3 cellular contexts compared by ENCODE assay signal in genomic region chr20:62269871-62270270, GRCh38.
A peak's percentile ranks its signal among the peaks of the same experiment; 100 is the strongest.
TF ChIP-seq lines count a peak whose summit lies in the region.

No MANE protein-coding gene starts in this region.

TF ChIP-seq in GM23338, 12 proteins besides CTCF, POLR2A, EP300 and RAD21 (continues in another document):
- TF ChIP-seq, protein P1, sequence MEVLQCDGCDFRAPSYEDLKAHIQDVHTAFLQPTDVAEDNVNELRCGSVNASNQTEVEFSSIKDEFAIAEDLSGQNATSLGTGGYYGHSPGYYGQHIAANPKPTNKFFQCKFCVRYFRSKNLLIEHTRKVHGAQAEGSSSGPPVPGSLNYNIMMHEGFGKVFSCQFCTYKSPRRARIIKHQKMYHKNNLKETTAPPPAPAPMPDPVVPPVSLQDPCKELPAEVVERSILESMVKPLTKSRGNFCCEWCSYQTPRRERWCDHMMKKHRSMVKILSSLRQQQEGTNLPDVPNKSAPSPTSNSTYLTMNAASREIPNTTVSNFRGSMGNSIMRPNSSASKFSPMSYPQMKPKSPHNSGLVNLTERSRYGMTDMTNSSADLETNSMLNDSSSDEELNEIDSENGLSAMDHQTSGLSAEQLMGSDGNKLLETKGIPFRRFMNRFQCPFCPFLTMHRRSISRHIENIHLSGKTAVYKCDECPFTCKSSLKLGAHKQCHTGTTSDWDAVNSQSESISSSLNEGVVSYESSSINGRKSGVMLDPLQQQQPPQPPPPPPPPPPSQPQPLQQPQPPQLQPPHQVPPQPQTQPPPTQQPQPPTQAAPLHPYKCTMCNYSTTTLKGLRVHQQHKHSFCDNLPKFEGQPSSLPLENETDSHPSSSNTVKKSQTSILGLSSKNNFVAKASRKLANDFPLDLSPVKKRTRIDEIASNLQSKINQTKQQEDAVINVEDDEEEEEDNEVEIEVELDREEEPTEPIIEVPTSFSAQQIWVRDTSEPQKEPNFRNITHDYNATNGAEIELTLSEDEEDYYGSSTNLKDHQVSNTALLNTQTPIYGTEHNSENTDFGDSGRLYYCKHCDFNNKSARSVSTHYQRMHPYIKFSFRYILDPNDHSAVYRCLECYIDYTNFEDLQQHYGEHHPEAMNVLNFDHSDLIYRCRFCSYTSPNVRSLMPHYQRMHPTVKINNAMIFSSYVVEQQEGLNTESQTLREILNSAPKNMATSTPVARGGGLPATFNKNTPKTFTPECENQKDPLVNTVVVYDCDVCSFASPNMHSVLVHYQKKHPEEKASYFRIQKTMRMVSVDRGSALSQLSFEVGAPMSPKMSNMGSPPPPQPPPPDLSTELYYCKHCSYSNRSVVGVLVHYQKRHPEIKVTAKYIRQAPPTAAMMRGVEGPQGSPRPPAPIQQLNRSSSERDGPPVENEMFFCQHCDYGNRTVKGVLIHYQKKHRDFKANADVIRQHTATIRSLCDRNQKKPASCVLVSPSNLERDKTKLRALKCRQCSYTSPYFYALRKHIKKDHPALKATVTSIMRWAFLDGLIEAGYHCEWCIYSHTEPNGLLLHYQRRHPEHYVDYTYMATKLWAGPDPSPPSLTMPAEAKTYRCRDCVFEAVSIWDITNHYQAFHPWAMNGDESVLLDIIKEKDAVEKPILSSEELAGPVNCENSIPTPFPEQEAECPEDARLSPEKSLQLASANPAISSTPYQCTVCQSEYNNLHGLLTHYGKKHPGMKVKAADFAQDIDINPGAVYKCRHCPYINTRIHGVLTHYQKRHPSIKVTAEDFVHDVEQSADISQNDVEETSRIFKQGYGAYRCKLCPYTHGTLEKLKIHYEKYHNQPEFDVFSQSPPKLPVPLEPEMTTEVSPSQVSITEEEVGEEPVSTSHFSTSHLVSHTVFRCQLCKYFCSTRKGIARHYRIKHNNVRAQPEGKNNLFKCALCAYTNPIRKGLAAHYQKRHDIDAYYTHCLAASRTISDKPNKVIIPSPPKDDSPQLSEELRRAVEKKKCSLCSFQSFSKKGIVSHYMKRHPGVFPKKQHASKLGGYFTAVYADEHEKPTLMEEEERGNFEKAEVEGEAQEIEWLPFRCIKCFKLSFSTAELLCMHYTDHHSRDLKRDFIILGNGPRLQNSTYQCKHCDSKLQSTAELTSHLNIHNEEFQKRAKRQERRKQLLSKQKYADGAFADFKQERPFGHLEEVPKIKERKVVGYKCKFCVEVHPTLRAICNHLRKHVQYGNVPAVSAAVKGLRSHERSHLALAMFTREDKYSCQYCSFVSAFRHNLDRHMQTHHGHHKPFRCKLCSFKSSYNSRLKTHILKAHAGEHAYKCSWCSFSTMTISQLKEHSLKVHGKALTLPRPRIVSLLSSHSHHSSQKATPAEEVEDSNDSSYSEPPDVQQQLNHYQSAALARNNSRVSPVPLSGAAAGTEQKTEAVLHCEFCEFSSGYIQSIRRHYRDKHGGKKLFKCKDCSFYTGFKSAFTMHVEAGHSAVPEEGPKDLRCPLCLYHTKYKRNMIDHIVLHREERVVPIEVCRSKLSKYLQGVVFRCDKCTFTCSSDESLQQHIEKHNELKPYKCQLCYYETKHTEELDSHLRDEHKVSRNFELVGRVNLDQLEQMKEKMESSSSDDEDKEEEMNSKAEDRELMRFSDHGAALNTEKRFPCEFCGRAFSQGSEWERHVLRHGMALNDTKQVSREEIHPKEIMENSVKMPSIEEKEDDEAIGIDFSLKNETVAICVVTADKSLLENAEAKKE (CRISPR knock-in tag; IDR thresholded peaks at IDR 0.05): no peak
- TF ChIP-seq POLR2AphosphoS5 (IDR thresholded peaks at IDR 0.05; ENCODE audit: low read depth) (no peak), STAT1 (IDR thresholded peaks at IDR 0.05; ENCODE audit: unreplicated experiment) (no peak)

TF ChIP-seq in WTC11, 78 proteins besides CTCF, POLR2A, EP300 and RAD21 (continues in another document):
- no peak for TF ChIP-seq HMGA2 (CRISPR knock-in tag; IDR thresholded peaks at IDR 0.05)
- no peak for TF ChIP-seq PRRX2 (CRISPR knock-in tag; IDR thresholded peaks at IDR 0.05)
- TF ChIP-seq, protein P2, sequence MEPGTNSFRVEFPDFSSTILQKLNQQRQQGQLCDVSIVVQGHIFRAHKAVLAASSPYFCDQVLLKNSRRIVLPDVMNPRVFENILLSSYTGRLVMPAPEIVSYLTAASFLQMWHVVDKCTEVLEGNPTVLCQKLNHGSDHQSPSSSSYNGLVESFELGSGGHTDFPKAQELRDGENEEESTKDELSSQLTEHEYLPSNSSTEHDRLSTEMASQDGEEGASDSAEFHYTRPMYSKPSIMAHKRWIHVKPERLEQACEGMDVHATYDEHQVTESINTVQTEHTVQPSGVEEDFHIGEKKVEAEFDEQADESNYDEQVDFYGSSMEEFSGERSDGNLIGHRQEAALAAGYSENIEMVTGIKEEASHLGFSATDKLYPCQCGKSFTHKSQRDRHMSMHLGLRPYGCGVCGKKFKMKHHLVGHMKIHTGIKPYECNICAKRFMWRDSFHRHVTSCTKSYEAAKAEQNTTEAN (CRISPR knock-in tag; IDR thresholded peaks at IDR 0.05): no peak
- no peak for TF ChIP-seq ZSCAN18 (CRISPR knock-in tag; IDR thresholded peaks at IDR 0.05)
- no peak for TF ChIP-seq RELA (CRISPR knock-in tag; IDR thresholded peaks at IDR 0.05; ENCODE audit: borderline replicate concordance)
- TF ChIP-seq, protein P3, sequence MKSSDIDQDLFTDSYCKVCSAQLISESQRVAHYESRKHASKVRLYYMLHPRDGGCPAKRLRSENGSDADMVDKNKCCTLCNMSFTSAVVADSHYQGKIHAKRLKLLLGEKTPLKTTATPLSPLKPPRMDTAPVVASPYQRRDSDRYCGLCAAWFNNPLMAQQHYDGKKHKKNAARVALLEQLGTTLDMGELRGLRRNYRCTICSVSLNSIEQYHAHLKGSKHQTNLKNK (CRISPR knock-in tag; IDR thresholded peaks at IDR 0.05): no peak
- TF ChIP-seq, protein P4, sequence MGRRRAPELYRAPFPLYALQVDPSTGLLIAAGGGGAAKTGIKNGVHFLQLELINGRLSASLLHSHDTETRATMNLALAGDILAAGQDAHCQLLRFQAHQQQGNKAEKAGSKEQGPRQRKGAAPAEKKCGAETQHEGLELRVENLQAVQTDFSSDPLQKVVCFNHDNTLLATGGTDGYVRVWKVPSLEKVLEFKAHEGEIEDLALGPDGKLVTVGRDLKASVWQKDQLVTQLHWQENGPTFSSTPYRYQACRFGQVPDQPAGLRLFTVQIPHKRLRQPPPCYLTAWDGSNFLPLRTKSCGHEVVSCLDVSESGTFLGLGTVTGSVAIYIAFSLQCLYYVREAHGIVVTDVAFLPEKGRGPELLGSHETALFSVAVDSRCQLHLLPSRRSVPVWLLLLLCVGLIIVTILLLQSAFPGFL (CRISPR knock-in tag; IDR thresholded peaks at IDR 0.05; ENCODE audit: borderline replicate concordance): no peak
- no peak for TF ChIP-seq USF1 (CRISPR knock-in tag; IDR thresholded peaks at IDR 0.05)
- TF ChIP-seq FOXP1 (CRISPR knock-in tag; IDR thresholded peaks at IDR 0.05; ENCODE audit: borderline replicate concordance): no peak
- TF ChIP-seq ZNF232 (CRISPR knock-in tag; IDR thresholded peaks at IDR 0.05): no peak
- TF ChIP-seq NR2C2 (CRISPR knock-in tag; IDR thresholded peaks at IDR 0.05): no peak
- TF ChIP-seq CBFB (CRISPR knock-in tag; IDR thresholded peaks at IDR 0.05; ENCODE audit: low read depth): no peak

TF ChIP-seq in HepG2, 621 proteins besides CTCF, POLR2A, EP300 and RAD21:
- TF ChIP-seq, protein P5, sequence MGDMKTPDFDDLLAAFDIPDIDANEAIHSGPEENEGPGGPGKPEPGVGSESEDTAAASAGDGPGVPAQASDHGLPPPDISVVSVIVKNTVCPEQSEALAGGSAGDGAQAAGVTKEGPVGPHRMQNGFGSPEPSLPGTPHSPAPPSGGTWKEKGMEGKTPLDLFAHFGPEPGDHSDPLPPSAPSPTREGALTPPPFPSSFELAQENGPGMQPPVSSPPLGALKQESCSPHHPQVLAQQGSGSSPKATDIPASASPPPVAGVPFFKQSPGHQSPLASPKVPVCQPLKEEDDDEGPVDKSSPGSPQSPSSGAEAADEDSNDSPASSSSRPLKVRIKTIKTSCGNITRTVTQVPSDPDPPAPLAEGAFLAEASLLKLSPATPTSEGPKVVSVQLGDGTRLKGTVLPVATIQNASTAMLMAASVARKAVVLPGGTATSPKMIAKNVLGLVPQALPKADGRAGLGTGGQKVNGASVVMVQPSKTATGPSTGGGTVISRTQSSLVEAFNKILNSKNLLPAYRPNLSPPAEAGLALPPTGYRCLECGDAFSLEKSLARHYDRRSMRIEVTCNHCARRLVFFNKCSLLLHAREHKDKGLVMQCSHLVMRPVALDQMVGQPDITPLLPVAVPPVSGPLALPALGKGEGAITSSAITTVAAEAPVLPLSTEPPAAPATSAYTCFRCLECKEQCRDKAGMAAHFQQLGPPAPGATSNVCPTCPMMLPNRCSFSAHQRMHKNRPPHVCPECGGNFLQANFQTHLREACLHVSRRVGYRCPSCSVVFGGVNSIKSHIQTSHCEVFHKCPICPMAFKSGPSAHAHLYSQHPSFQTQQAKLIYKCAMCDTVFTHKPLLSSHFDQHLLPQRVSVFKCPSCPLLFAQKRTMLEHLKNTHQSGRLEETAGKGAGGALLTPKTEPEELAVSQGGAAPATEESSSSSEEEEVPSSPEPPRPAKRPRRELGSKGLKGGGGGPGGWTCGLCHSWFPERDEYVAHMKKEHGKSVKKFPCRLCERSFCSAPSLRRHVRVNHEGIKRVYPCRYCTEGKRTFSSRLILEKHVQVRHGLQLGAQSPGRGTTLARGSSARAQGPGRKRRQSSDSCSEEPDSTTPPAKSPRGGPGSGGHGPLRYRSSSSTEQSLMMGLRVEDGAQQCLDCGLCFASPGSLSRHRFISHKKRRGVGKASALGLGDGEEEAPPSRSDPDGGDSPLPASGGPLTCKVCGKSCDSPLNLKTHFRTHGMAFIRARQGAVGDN (CRISPR knock-in tag; IDR thresholded peaks at IDR 0.05): peak; percentile 27
- TF ChIP-seq STAT5B (CRISPR knock-in tag; IDR thresholded peaks at IDR 0.05): no peak
- TF ChIP-seq, protein P6, sequence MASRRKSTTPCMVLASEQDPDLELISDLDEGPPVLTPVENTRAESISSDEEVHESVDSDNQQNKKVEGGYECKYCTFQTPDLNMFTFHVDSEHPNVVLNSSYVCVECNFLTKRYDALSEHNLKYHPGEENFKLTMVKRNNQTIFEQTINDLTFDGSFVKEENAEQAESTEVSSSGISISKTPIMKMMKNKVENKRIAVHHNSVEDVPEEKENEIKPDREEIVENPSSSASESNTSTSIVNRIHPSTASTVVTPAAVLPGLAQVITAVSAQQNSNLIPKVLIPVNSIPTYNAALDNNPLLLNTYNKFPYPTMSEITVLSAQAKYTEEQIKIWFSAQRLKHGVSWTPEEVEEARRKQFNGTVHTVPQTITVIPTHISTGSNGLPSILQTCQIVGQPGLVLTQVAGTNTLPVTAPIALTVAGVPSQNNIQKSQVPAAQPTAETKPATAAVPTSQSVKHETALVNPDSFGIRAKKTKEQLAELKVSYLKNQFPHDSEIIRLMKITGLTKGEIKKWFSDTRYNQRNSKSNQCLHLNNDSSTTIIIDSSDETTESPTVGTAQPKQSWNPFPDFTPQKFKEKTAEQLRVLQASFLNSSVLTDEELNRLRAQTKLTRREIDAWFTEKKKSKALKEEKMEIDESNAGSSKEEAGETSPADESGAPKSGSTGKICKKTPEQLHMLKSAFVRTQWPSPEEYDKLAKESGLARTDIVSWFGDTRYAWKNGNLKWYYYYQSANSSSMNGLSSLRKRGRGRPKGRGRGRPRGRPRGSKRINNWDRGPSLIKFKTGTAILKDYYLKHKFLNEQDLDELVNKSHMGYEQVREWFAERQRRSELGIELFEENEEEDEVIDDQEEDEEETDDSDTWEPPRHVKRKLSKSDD (CRISPR knock-in tag; IDR thresholded peaks at IDR 0.05; ENCODE audit: low read depth): no peak
- 0 out of 2 replicates have a peak, but pooled peaks have one; percentile 16 for TF ChIP-seq ZZZ3 (CRISPR knock-in tag; IDR thresholded peaks at IDR 0.05; ENCODE audit: borderline replicate concordance)
- TF ChIP-seq ZNF225 (CRISPR knock-in tag; IDR thresholded peaks at IDR 0.05): 0 out of 2 replicates have a peak, but pooled peaks have one; percentile 37
- TF ChIP-seq ZNF776 (CRISPR knock-in tag; IDR thresholded peaks at IDR 0.05): 0 out of 2 replicates have a peak, but pooled peaks have one; percentile 36
- 0 out of 2 replicates have a peak, but pooled peaks have one; percentile 17 for TF ChIP-seq MYC (CRISPR knock-in tag; IDR thresholded peaks at IDR 0.05; ENCODE audit: borderline replicate concordance)
- TF ChIP-seq AGO2 (optimal IDR thresholded peaks at IDR 0.05; ENCODE audit: low read depth, low read length): peak; percentile 51
